ENCODE assay signal across 1 cellular context in the genomic region with DNA sequence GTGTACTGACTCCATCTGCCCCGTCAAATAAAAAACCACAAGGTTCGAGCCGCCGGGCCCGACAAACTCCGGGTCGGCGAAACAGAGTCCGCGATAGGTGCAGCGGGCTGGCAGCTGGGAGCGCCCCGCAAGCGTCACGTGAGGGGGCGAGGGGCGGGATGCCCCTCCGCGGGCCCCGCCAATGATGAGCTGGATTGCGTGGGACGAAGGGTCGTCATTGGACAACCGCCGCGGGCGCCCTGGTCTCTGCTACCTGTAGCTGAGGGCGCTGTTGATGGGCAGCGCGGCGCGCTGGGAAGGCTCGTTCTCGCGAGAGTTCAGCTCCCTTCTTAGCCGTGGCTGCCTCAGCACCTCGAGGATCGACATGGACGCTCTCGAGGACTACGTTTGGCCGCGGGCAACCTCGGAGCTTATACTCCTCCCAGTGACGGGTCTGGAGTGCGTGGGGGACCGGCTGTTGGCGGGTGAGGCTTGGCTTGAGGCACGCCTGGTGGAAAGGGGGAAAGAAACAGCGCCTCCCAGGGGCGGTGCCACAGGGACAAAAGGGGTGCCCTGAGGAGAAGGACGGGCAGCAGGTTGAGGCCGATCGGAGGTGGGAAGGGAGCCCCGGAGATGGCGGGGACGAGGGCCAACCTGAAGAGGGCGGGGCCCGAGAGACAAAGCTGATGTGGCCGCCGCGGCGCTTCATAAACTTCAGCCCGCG.
TF ChIP-seq lines count a peak whose summit lies in the region.

A gene with protein sequence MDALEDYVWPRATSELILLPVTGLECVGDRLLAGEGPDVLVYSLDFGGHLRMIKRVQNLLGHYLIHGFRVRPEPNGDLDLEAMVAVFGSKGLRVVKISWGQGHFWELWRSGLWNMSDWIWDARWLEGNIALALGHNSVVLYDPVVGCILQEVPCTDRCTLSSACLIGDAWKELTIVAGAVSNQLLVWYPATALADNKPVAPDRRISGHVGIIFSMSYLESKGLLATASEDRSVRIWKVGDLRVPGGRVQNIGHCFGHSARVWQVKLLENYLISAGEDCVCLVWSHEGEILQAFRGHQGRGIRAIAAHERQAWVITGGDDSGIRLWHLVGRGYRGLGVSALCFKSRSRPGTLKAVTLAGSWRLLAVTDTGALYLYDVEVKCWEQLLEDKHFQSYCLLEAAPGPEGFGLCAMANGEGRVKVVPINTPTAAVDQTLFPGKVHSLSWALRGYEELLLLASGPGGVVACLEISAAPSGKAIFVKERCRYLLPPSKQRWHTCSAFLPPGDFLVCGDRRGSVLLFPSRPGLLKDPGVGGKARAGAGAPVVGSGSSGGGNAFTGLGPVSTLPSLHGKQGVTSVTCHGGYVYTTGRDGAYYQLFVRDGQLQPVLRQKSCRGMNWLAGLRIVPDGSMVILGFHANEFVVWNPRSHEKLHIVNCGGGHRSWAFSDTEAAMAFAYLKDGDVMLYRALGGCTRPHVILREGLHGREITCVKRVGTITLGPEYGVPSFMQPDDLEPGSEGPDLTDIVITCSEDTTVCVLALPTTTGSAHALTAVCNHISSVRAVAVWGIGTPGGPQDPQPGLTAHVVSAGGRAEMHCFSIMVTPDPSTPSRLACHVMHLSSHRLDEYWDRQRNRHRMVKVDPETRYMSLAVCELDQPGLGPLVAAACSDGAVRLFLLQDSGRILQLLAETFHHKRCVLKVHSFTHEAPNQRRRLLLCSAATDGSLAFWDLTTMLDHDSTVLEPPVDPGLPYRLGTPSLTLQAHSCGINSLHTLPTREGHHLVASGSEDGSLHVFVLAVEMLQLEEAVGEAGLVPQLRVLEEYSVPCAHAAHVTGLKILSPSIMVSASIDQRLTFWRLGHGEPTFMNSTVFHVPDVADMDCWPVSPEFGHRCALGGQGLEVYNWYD (plus strand): TSS at position 324 of the 703 bp plus-strand sequence. CDS start 41 bp downstream, at position 365.

TF ChIP-seq in GM12878, 131 proteins besides CTCF, POLR2A, EP300 and RAD21 (continued from another document):
- TF ChIP-seq, protein P1, sequence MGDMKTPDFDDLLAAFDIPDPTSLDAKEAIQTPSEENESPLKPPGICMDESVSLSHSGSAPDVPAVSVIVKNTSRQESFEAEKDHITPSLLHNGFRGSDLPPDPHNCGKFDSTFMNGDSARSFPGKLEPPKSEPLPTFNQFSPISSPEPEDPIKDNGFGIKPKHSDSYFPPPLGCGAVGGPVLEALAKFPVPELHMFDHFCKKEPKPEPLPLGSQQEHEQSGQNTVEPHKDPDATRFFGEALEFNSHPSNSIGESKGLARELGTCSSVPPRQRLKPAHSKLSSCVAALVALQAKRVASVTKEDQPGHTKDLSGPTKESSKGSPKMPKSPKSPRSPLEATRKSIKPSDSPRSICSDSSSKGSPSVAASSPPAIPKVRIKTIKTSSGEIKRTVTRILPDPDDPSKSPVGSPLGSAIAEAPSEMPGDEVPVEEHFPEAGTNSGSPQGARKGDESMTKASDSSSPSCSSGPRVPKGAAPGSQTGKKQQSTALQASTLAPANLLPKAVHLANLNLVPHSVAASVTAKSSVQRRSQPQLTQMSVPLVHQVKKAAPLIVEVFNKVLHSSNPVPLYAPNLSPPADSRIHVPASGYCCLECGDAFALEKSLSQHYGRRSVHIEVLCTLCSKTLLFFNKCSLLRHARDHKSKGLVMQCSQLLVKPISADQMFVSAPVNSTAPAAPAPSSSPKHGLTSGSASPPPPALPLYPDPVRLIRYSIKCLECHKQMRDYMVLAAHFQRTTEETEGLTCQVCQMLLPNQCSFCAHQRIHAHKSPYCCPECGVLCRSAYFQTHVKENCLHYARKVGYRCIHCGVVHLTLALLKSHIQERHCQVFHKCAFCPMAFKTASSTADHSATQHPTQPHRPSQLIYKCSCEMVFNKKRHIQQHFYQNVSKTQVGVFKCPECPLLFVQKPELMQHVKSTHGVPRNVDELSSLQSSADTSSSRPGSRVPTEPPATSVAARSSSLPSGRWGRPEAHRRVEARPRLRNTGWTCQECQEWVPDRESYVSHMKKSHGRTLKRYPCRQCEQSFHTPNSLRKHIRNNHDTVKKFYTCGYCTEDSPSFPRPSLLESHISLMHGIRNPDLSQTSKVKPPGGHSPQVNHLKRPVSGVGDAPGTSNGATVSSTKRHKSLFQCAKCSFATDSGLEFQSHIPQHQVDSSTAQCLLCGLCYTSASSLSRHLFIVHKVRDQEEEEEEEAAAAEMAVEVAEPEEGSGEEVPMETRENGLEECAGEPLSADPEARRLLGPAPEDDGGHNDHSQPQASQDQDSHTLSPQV (IDR thresholded peaks at IDR 0.05) = no peak
- TF ChIP-seq, protein P2, sequence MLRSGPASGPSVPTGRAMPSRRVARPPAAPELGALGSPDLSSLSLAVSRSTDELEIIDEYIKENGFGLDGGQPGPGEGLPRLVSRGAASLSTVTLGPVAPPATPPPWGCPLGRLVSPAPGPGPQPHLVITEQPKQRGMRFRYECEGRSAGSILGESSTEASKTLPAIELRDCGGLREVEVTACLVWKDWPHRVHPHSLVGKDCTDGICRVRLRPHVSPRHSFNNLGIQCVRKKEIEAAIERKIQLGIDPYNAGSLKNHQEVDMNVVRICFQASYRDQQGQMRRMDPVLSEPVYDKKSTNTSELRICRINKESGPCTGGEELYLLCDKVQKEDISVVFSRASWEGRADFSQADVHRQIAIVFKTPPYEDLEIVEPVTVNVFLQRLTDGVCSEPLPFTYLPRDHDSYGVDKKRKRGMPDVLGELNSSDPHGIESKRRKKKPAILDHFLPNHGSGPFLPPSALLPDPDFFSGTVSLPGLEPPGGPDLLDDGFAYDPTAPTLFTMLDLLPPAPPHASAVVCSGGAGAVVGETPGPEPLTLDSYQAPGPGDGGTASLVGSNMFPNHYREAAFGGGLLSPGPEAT (IDR thresholded peaks at IDR 0.05; ENCODE audit: low read depth) = peak; percentile 66
- TF ChIP-seq CHD4 (IDR thresholded peaks at IDR 0.05) (no peak), ZBED1 (IDR thresholded peaks at IDR 0.05; ENCODE audit: borderline replicate concordance) (peak; percentile 30; the same call in 1 of the 2 replicates), POLR2AphosphoS5 (IDR thresholded peaks at IDR 0.05; ENCODE audit: low read length) (peak; percentile 97), BHLHE40 (IDR thresholded peaks at IDR 0.05; ENCODE audit: borderline replicate concordance in 1 of 2, low read depth in 2 of 2, low read length in 1 of 2) (peak; percentile 98 to 99), FOXM1 (IDR thresholded peaks at IDR 0.05; ENCODE audit: low read depth, low read length) (no peak), BCL11A (IDR thresholded peaks at IDR 0.05; ENCODE audit: low read depth, low read length) (no peak), CBX3 (IDR thresholded peaks at IDR 0.05; ENCODE audit: borderline replicate concordance, low read depth) (no peak), HDAC2 (IDR thresholded peaks at IDR 0.05) (no peak), HCFC1 (IDR thresholded peaks at IDR 0.05; ENCODE audit: low read length) (peak; percentile 44), DPF2 (IDR thresholded peaks at IDR 0.05) (peak; percentile 62; the same call in 1 of the 2 replicates), RAD51 (IDR thresholded peaks at IDR 0.05) (peak; percentile 95), STAT1 (conservative IDR thresholded peaks at IDR 0.05) (no peak; the same call in 1 of the 2 replicates), TCF12 (IDR thresholded peaks at IDR 0.05; ENCODE audit: low read depth, low read length) (peak; percentile 61; the same call in 1 of the 2 replicates), CEBPB (IDR thresholded peaks at IDR 0.05; ENCODE audit: borderline replicate concordance in 1 of 2, low read depth in 2 of 2, low read length in 2 of 2) (no peak)
- TF ChIP-seq, protein P3, sequence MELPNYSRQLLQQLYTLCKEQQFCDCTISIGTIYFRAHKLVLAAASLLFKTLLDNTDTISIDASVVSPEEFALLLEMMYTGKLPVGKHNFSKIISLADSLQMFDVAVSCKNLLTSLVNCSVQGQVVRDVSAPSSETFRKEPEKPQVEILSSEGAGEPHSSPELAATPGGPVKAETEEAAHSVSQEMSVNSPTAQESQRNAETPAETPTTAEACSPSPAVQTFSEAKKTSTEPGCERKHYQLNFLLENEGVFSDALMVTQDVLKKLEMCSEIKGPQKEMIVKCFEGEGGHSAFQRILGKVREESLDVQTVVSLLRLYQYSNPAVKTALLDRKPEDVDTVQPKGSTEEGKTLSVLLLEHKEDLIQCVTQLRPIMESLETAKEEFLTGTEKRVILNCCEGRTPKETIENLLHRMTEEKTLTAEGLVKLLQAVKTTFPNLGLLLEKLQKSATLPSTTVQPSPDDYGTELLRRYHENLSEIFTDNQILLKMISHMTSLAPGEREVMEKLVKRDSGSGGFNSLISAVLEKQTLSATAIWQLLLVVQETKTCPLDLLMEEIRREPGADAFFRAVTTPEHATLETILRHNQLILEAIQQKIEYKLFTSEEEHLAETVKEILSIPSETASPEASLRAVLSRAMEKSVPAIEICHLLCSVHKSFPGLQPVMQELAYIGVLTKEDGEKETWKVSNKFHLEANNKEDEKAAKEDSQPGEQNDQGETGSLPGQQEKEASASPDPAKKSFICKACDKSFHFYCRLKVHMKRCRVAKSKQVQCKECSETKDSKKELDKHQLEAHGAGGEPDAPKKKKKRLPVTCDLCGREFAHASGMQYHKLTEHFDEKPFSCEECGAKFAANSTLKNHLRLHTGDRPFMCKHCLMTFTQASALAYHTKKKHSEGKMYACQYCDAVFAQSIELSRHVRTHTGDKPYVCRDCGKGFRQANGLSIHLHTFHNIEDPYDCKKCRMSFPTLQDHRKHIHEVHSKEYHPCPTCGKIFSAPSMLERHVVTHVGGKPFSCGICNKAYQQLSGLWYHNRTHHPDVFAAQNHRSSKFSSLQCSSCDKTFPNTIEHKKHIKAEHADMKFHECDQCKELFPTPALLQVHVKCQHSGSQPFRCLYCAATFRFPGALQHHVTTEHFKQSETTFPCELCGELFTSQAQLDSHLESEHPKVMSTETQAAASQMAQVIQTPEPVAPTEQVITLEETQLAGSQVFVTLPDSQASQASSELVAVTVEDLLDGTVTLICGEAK (IDR thresholded peaks at IDR 0.05; ENCODE audit: borderline replicate concordance) = peak; percentile 23; the same call in 1 of the 2 replicates
- TF ChIP-seq, protein P4, sequence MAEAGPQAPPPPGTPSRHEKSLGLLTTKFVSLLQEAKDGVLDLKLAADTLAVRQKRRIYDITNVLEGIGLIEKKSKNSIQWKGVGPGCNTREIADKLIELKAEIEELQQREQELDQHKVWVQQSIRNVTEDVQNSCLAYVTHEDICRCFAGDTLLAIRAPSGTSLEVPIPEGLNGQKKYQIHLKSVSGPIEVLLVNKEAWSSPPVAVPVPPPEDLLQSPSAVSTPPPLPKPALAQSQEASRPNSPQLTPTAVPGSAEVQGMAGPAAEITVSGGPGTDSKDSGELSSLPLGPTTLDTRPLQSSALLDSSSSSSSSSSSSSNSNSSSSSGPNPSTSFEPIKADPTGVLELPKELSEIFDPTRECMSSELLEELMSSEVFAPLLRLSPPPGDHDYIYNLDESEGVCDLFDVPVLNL (IDR thresholded peaks at IDR 0.05; ENCODE audit: low read depth, low read length) = 0 out of 2 replicates have a peak, but pooled peaks have one; percentile 15
- TF ChIP-seq, protein P5, sequence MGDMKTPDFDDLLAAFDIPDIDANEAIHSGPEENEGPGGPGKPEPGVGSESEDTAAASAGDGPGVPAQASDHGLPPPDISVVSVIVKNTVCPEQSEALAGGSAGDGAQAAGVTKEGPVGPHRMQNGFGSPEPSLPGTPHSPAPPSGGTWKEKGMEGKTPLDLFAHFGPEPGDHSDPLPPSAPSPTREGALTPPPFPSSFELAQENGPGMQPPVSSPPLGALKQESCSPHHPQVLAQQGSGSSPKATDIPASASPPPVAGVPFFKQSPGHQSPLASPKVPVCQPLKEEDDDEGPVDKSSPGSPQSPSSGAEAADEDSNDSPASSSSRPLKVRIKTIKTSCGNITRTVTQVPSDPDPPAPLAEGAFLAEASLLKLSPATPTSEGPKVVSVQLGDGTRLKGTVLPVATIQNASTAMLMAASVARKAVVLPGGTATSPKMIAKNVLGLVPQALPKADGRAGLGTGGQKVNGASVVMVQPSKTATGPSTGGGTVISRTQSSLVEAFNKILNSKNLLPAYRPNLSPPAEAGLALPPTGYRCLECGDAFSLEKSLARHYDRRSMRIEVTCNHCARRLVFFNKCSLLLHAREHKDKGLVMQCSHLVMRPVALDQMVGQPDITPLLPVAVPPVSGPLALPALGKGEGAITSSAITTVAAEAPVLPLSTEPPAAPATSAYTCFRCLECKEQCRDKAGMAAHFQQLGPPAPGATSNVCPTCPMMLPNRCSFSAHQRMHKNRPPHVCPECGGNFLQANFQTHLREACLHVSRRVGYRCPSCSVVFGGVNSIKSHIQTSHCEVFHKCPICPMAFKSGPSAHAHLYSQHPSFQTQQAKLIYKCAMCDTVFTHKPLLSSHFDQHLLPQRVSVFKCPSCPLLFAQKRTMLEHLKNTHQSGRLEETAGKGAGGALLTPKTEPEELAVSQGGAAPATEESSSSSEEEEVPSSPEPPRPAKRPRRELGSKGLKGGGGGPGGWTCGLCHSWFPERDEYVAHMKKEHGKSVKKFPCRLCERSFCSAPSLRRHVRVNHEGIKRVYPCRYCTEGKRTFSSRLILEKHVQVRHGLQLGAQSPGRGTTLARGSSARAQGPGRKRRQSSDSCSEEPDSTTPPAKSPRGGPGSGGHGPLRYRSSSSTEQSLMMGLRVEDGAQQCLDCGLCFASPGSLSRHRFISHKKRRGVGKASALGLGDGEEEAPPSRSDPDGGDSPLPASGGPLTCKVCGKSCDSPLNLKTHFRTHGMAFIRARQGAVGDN (IDR thresholded peaks at IDR 0.05) = peak; percentile 92
